ENCODE assay signal across 1 cellular context in the genomic region with DNA sequence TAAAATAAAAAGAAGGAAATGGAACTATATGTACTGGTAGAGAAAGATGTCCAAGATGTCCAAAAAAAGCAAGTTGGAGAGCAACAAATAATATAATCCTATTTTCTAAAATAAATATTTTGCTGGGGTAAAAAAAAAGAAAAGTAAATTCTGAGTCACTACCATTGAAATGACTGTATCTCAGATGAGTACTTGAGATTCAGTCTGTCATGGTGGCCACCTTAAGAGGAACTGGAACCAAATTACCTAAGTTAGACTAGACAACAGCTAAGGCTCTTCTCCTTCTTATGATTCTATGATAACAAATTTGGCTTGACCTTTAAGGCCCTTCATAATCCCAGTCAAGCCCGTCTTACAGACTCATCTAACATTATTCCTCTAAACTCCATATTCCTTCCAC.
TF ChIP-seq lines count a peak whose summit lies in the region.

No MANE protein-coding gene starts in this region.

TF ChIP-seq in K562, 482 proteins besides CTCF, POLR2A, EP300 and RAD21 (continued from another document):
- no peak for TF ChIP-seq ID3 (CRISPR knock-in tag; IDR thresholded peaks at IDR 0.05)
- no peak for TF ChIP-seq ID3 (tag; IDR thresholded peaks at IDR 0.05)
- peak; percentile 33; the same call in 1 of the 2 replicates for TF ChIP-seq SPI1 (IDR thresholded peaks at IDR 0.05; ENCODE audit: borderline replicate concordance, low read depth, low read length)
- peak; percentile 38; the same call in 1 of the 2 replicates for TF ChIP-seq MECOM (CRISPR knock-in tag; IDR thresholded peaks at IDR 0.05)
